Comparison of ENCODE assay signal across 8 cellular contexts in the genomic region with DNA sequence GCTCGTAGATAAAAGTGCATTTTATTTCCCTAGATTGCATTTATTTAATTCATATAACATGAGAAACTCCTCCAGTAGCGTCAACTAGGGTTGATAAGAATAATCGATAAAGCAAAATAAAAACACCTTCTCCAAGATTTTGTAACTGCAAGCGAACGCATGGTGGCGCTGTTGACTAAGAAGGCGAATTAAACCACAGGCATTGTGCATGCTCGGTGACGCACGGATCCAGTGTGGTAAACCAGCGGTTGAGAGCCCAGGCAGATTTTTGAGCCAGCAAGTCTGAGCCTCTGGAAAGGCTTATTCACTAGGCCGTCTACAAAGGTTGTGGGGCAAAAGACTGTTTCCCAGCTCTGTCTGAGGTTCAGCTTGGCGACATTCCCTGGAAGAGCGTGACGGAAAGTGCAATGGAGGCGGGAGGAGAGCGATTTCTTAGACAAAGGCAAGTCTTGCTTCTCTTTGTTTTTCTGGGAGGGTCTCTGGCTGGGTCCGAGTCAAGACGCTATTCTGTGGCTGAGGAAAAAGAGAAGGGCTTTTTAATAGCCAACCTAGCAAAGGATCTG. TPM values are rescaled to one million over a fixed set of nuclear protein-coding genes. Genes with fewer than 3 reads are reported as not detected.
A peak's percentile ranks its signal among the peaks of the same experiment; 100 is the strongest.
DNase-seq lines count a peak whose midpoint lies in the region; ATAC-seq and TF ChIP-seq lines count a peak whose summit lies in the region.

Gene PCDHB3 (plus strand): TSS at position 231 of the 563 bp plus-strand sequence. CDS start 177 bp downstream, at position 408.

- ATAC-seq in heart left ventricle (peak in 3 of 4 donors; percentile 55 to 72 (median 65)), GM21723 (IDR thresholded peaks at IDR 0.05; ENCODE audit: unreplicated experiment) (no peak)

- WGBS in heart left ventricle, 4 donors, result 17 to 28% (median 20%) methylated on average over 19 of the region's 19 CpGs

- H3K9me3 ChIP-seq in WERI-Rb-1 (ENCODE audit: severe bottlenecking) (peaks cover 5% of the 10 kb centered on the region), heart left ventricle (peaks cover 0 to 58% (median 20%) of the 10 kb centered on the region in 12 donors)

- H3K27ac ChIP-seq in 22Rv1, result no peak within 1 kb of the TSS
- no peak within 1 kb of the TSS for H3K27ac ChIP-seq in WERI-Rb-1
- H3K27ac ChIP-seq in heart left ventricle, result peak within 1 kb of the TSS in 3 of 12 donors; percentile 35 to 54 (median 37)

- no peaks in the 10 kb centered on the region for H3K27me3 ChIP-seq in H7 (ENCODE audit: control insufficient read depth, insufficient read depth, low read length)
- H3K27me3 ChIP-seq in WERI-Rb-1 (ENCODE audit: insufficient read depth, low read depth, severe bottlenecking), result no peaks in the 10 kb centered on the region
- H3K27me3 ChIP-seq in heart left ventricle, result peaks cover 0 to 36% (median 10%) of the 10 kb centered on the region in 9 donors

- DNase-seq in H7, result peak; percentile 73
- DNase-seq in WERI-Rb-1, result no peak
- peak in 4 of 5 donors; percentile 20 to 71 (median 62) for DNase-seq in heart left ventricle
- DNase-seq in stimulated activated CD4-positive, alpha-beta T cell treated with anti-CD3 and anti-CD28 coated beads, Interleukin-2, amount 100 ng/mL, for 24 hours, result peak; percentile 30 to 52
- DNase-seq in dedifferentiated amniotic fluid mesenchymal stem cell (ENCODE audit: extremely low spot score), result no peak
- no peak for DNase-seq in OCI-M2 (lab: John Stamatoyannopoulos, UW; ENCODE audit: unreplicated experiment)

- no peaks in the 10 kb centered on the region for H3K4me1 ChIP-seq in heart left ventricle

- TF ChIP-seq POLR2A in heart left ventricle (IDR thresholded peaks at IDR 0.05), result no peak

- H3K36me3 ChIP-seq in H7 (replicated peaks; ENCODE audit: control insufficient read depth, insufficient read depth, low read length), result no peaks in the 10 kb centered on the region
- peaks cover 11% of the 10 kb centered on the region for H3K36me3 ChIP-seq in WERI-Rb-1
- no peaks in the 10 kb centered on the region for H3K36me3 ChIP-seq in heart left ventricle

- peak; percentile 44 for TF ChIP-seq CTCF in 22Rv1 (IDR thresholded peaks at IDR 0.05)
- TF ChIP-seq CTCF in WERI-Rb-1 (IDR thresholded peaks at IDR 0.05; ENCODE audit: low read depth, low read length), result peak; percentile 20; the same call in 1 of the 2 replicates
- peak; percentile 8 to 58 (median 44) for TF ChIP-seq CTCF in heart left ventricle (IDR thresholded peaks at IDR 0.05)

- intact Hi-C loops in heart left ventricle (cut with DNase I), result loop anchor here in 1 of 10 donors (5.0 kb wide), 1 partner anchor 462 kb away; no protein-coding TSS in a partner anchor

- peak within 1 kb of the TSS; percentile 20 for H3K4me3 ChIP-seq in H7 (ENCODE audit: insufficient read depth, low read depth, low read length)
- no peak within 1 kb of the TSS for H3K4me3 ChIP-seq in WERI-Rb-1 (ENCODE audit: low read depth, low read length)
- H3K4me3 ChIP-seq in heart left ventricle, result peak within 1 kb of the TSS in 11 of 12 donors; percentile 0 to 59 (median 41)

RNA-seq across cellular contexts. Expression of gene PCDHB3, which starts in this region (rescaled TPM):
- total RNA-seq in H7 (2014; rRNA removed; shearing (Covaris generic)), result 0.21 and 0.26 TPM in 2 replicates
- 1 to 10 TPM in 6 of 9 donors, under 1 TPM in 3; 0.77 to 2.9 (median 1.1) TPM for total RNA-seq in heart left ventricle
- under 1 TPM; 0.27 to 0.33 TPM for polyA plus RNA-seq in heart left ventricle

Comparison
In these comparisons a context has a peak if more than half of its experiments do, and no peak if none do; other contexts are left out.
1. Peak in DNase-seq and H3K4me3 ChIP-seq in H7; RNA of the gene not detected or under 1 TPM.
2. DNase-seq: peak in heart left ventricle (4 of 5) and stimulated activated CD4-positive, alpha-beta T cell treated with anti-CD3 and anti-CD28 coated beads, Interleukin-2, amount 100 ng/mL, for 24 hours (2 of 2); none in WERI-Rb-1 (single experiment), dedifferentiated amniotic fluid mesenchymal stem cell (single experiment) and OCI-M2 (single experiment).
3. Peak in every context shown above with its lines, with median percentiles within 50 percentile points of each other: CTCF ChIP-seq.